Comparison of ENCODE assay signal across 8 cellular contexts in genomic region chr1:22861764-22862440, GRCh38.
DNase-seq lines count a peak whose midpoint lies in the region; ATAC-seq and TF ChIP-seq lines count a peak whose summit lies in the region.

No MANE protein-coding gene starts in this region.

- intact Hi-C loops in prostate gland (cut with DNase I), result no loop called here

- H3K4me1 ChIP-seq in prostate gland (replicated peaks), result no peaks in the 10 kb centered on the region

- no peaks in the 10 kb centered on the region for H3K36me3 ChIP-seq in prostate gland

- H3K4me3 ChIP-seq in foreskin fibroblast (ENCODE audit: low read depth in 1 of 2, low read length in 2 of 2) (no peak overlapping the region), prostate gland (no peak overlapping the region)

- TF ChIP-seq CTCF in AG09319 (IDR thresholded peaks at IDR 0.05; ENCODE audit: low read depth, low read length) (peak; percentile 87), GM12873 (IDR thresholded peaks at IDR 0.05; ENCODE audit: insufficient read depth, low read depth, low read length, missing control alignments) (peak; percentile 78), foreskin fibroblast (IDR thresholded peaks at IDR 0.05; ENCODE audit: low read depth, low read length) (peak; percentile 90), prostate gland (IDR thresholded peaks at IDR 0.05) (peak; percentile 53 to 87 (median 70))

- no peaks in the 10 kb centered on the region for H3K9me3 ChIP-seq in prostate gland

- no peak for DNase-seq in AG09319 (ENCODE audit: extremely low read depth, low read depth)
- peak; percentile 21 for DNase-seq in RPMI8226
- DNase-seq in foreskin fibroblast, result peak; percentile 61 to 70
- DNase-seq in prostate gland (ENCODE audit: low spot score), result no peak
- DNase-seq in 8988T, result no peak
- DNase-seq in amniotic stem cell (lab: John Stamatoyannopoulos, UW), result no peak

- no peaks in the 10 kb centered on the region for H3K27me3 ChIP-seq in prostate gland (replicated peaks; ENCODE audit: insufficient read depth)

- H3K27ac ChIP-seq in prostate gland, result no peak overlapping the region

- ATAC-seq in GM21381 (IDR thresholded peaks at IDR 0.05; ENCODE audit: unreplicated experiment), result no peak

- TF ChIP-seq POLR2A in prostate gland (IDR thresholded peaks at IDR 0.05), result no peak

- 63% methylated on average over 4 of the region's 4 CpGs for WGBS in prostate gland

Comparison
In these comparisons a context has a peak if more than half of its experiments do, and no peak if none do; other contexts are left out.
1. DNase-seq: peak in RPMI8226 (single experiment) and foreskin fibroblast (2 of 2); none in AG09319 (single experiment), prostate gland (single experiment), 8988T (single experiment) and amniotic stem cell (single experiment).
2. Peak in every context shown above with its lines, with median percentiles within 50 percentile points of each other: CTCF ChIP-seq.